In the genomic region with DNA sequence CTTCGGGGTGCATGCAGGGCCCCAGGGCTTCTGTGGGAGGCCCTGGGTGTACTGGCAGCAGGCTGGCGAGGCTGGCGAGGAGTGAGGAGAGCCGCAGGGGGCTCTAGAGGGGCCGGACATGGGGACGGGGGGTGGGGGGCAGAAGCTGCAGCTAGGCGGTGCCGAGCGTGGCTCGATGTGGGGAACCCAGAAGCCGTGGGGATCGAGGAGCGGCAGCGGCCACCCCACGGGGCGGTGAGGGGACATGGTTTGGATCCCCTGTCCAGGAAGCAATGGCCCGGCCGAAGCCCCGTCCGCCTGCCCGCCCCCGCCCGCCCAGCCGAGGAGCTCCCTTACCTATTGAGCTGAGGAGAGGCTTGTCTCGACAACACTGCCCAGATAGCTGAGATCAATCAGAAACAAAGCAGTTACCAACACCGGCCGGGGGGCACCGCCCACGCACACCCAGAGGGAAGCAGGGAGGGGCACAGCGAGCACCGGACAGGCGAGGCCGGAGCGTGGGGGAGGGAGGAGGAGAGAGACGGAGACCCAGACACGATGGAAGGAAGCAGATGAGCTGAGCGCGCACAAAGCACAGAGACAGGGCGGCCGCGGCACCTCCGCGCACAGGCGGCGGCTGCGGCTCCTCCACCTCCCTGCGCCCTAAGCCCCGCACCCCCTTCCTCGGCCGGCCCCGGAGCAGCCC, we compare ENCODE assay signal across 18 cellular contexts. TPM values are rescaled to one million over a fixed set of nuclear protein-coding genes. Genes with fewer than 3 reads are reported as not detected.
DNase-seq lines count a peak whose midpoint lies in the region; ATAC-seq and TF ChIP-seq lines count a peak whose summit lies in the region.
"Had no signal": no experiment of that assay in that cellular context is flagged by ENCODE, and none has a peak within 500 bp of the region (broad histone marks: within the 10 kb centered on the region; RNA-seq: fewer than 3 reads in every experiment).

No MANE protein-coding gene starts in this region.

- H3K4me1 ChIP-seq in iPS-18a (ENCODE audit: control insufficient read depth, low read depth, low read length) = peaks cover 4% of the 10 kb centered on the region
- H3K4me1 ChIP-seq in trophoblast cell (ENCODE audit: control insufficient read depth in 1 of 2, insufficient read depth in 2 of 2, low read length in 2 of 2) = peaks cover 0 to 2% of the 10 kb centered on the region in 2 experiments
- H3K4me1 ChIP-seq: left ventricle myocardium inferior had no signal

- peak; percentile 27 for ATAC-seq in activated CD4-positive, alpha-beta T cell treated with anti-CD3 and anti-CD28 coated beads for 36 hours
- peak; percentile 36 for ATAC-seq in WTC11

- H3K4me2 ChIP-seq in trophoblast cell (ENCODE audit: low read length) = peak overlapping the region; percentile 41

- H3K18ac ChIP-seq in trophoblast cell (ENCODE audit: low read length) = no peak overlapping the region

- no peak overlapping the region for H4K91ac ChIP-seq in trophoblast cell (ENCODE audit: low read depth, low read length)

- intact Hi-C loops in activated CD4-positive, alpha-beta T cell treated with anti-CD3 and anti-CD28 coated beads for 36 hours (cut with DNase I, micrococcal nuclease) = no loop called here

- no peaks in the 10 kb centered on the region for H3K79me2 ChIP-seq in trophoblast cell (ENCODE audit: control insufficient read depth, insufficient read depth, low read length, poor library complexity)

- H3K4me3 ChIP-seq in iPS-18a (ENCODE audit: low read length) (peak overlapping the region; percentile 51), trophoblast cell (ENCODE audit: low read depth, low read length) (no peak overlapping the region)
- H3K4me3 ChIP-seq: left ventricle myocardium inferior, thoracic aorta had no signal

- H3K9ac ChIP-seq in iPS-18a (ENCODE audit: low read length) (no peak overlapping the region), trophoblast cell (ENCODE audit: low read length) (no peak overlapping the region)

- H3K36me3 ChIP-seq in iPS-18a (ENCODE audit: control insufficient read depth, low read depth, low read length) (peaks cover 16% of the 10 kb centered on the region), trophoblast cell (ENCODE audit: control insufficient read depth in 1 of 2, insufficient read depth in 2 of 2, low read length in 2 of 2) (no peaks in the 10 kb centered on the region)

- H3K4me1 Mint-ChIP-seq in activated CD4-positive, alpha-beta T cell treated with anti-CD3 and anti-CD28 coated beads for 36 hours = peaks cover 3% of the 10 kb centered on the region
- peaks cover 4% of the 10 kb centered on the region for H3K4me1 Mint-ChIP-seq in WTC11
- H3K4me1 Mint-ChIP-seq: CD14-positive monocyte had no signal

- H3K4ac ChIP-seq in trophoblast cell (ENCODE audit: low read depth, low read length) = no peak overlapping the region

- no peak overlapping the region for H3K27ac ChIP-seq in iPS-18a (ENCODE audit: low read length)
- H3K27ac ChIP-seq in trophoblast cell (ENCODE audit: low read depth, low read length) = no peak overlapping the region
- H3K27ac ChIP-seq: left ventricle myocardium inferior, thoracic aorta had no signal

- H3K27ac Mint-ChIP-seq in activated CD4-positive, alpha-beta T cell treated with anti-CD3 and anti-CD28 coated beads for 36 hours = no peak overlapping the region
- H3K27ac Mint-ChIP-seq in WTC11 = 0 out of 2 replicates have a peak overlapping the region, but pooled peaks have one; percentile 32
- H3K27ac Mint-ChIP-seq: CD14-positive monocyte; natural killer cell treated with Interleukin-12 subunit alpha and Interleukin-12 subunit beta and Interleukin-15 and Interleukin-18, amount 100 ng/mL, for 72 hours had no signal

- no peak overlapping the region for H3K23ac ChIP-seq in trophoblast cell (ENCODE audit: low read length)

- H3K27me3 ChIP-seq in iPS-18a (ENCODE audit: control insufficient read depth, insufficient read depth, low read length) (no peaks in the 10 kb centered on the region), trophoblast cell (ENCODE audit: insufficient read depth, low read length) (no peaks in the 10 kb centered on the region)

- H3K9me3 Mint-ChIP-seq in activated CD4-positive, alpha-beta T cell treated with anti-CD3 and anti-CD28 coated beads for 36 hours (ENCODE audit: low read depth) = no peaks in the 10 kb centered on the region
- no peaks in the 10 kb centered on the region for H3K9me3 Mint-ChIP-seq in WTC11
- H3K9me3 Mint-ChIP-seq: activated CD4-positive, alpha-beta T cell treated with anti-CD3 and anti-CD28 coated beads, Interleukin-2, amount 10 ng/mL, durations not matched to agents 7 days and 5 days; natural killer cell treated with Interleukin-12 subunit alpha and Interleukin-12 subunit beta and Interleukin-15 and Interleukin-18, amount 100 ng/mL, for 72 hours had no signal

- peak; percentile 26 for DNase-seq in activated CD4-positive, alpha-beta T cell treated with anti-CD3 and anti-CD28 coated beads for 36 hours
- no peak for DNase-seq in activated CD4-positive, alpha-beta T cell treated with anti-CD3 and anti-CD28 coated beads for 4 hours
- DNase-seq in WTC11 (ENCODE audit: low spot score) = peak; percentile 42
- no peak for DNase-seq in trophoblast cell
- no peak for DNase-seq in NCI-H82 treated with DMSO at 0.1 percent for 48 hours (lab: John Stamatoyannopoulos, UW; ENCODE audit: unreplicated experiment)
- DNase-seq in dedifferentiated amniotic fluid mesenchymal stem cell (ENCODE audit: extremely low spot score) = no peak
- DNase-seq in nucleus accumbens (lab: John Stamatoyannopoulos, UW) = no peak
- DNase-seq: 8988T; activated CD4-positive, alpha-beta T cell treated with anti-CD3 and anti-CD28 coated beads, Interleukin-2, amount 10 ng/mL, durations not matched to agents 7 days and 5 days; amniotic stem cell; erythroblast; left ventricle myocardium inferior; NCI-H1930; NCI-H510A treated with DMSO at 0.1 percent for 48 hours had no signal

- TF ChIP-seq CTCF in WTC11 (IDR thresholded peaks at IDR 0.05) = no peak

- H2BK120ac ChIP-seq in trophoblast cell (ENCODE audit: insufficient read depth, low read length, poor library complexity) = no peak overlapping the region

- H3K9me3 ChIP-seq in iPS-18a (ENCODE audit: control insufficient read depth, low read depth, low read length) (no peaks in the 10 kb centered on the region), trophoblast cell (ENCODE audit: insufficient read depth, low read depth, low read length) (no peaks in the 10 kb centered on the region)
- H3K9me3 ChIP-seq: left ventricle myocardium inferior, thoracic aorta had no signal

- no peaks in the 10 kb centered on the region for H3K79me1 ChIP-seq in trophoblast cell (ENCODE audit: low read length)

- H4K8ac ChIP-seq in trophoblast cell (ENCODE audit: low read depth, low read length) = no peak overlapping the region

- CTCF ChIA-PET in activated CD4-positive, alpha-beta T cell treated with anti-CD3 and anti-CD28 coated beads for 36 hours (lab: Charles Lee) = interaction anchor here (0.6 to 2.9 kb wide), 3 partner anchors 9 to 133 kb away, joined by 3 to 8 read pairs (median 5); no protein-coding TSS in a partner anchor
- CTCF ChIA-PET in WTC11 (lab: Charles Lee) = interaction anchor here (0.8 to 3.7 kb wide), 7 partner anchors 10 to 344 kb away, joined by 3 to 30 read pairs (median 3); no protein-coding TSS in a partner anchor

- no peak overlapping the region for H3K4me3 Mint-ChIP-seq in activated CD4-positive, alpha-beta T cell treated with anti-CD3 and anti-CD28 coated beads for 36 hours
- H3K4me3 Mint-ChIP-seq in WTC11 = peak overlapping the region; percentile 44; the same call in 1 of the 2 replicates
- H3K4me3 Mint-ChIP-seq: CD14-positive monocyte; natural killer cell treated with Interleukin-12 subunit alpha and Interleukin-12 subunit beta and Interleukin-15 and Interleukin-18, amount 100 ng/mL, for 72 hours had no signal

- H2AK5ac ChIP-seq in trophoblast cell (ENCODE audit: low read length) = no peak overlapping the region

- H2BK5ac ChIP-seq in trophoblast cell (ENCODE audit: low read depth, low read length, poor library complexity) = no peak overlapping the region

- H3K14ac ChIP-seq in trophoblast cell (ENCODE audit: low read length) = no peak overlapping the region

- H2BK12ac ChIP-seq in trophoblast cell (ENCODE audit: low read length) = no peak overlapping the region

- POLR2A ChIA-PET in activated CD4-positive, alpha-beta T cell treated with anti-CD3 and anti-CD28 coated beads for 36 hours (lab: Charles Lee) = no interaction called here
- POLR2A ChIA-PET in WTC11 (lab: Charles Lee) = no interaction called here

- H3K36me3 Mint-ChIP-seq in activated CD4-positive, alpha-beta T cell treated with anti-CD3 and anti-CD28 coated beads for 36 hours (ENCODE audit: low read depth) = peaks cover 44% of the 10 kb centered on the region
- H3K36me3 Mint-ChIP-seq in WTC11 = peaks cover 27% of the 10 kb centered on the region
- H3K36me3 Mint-ChIP-seq: CD14-positive monocyte; natural killer cell treated with Interleukin-12 subunit alpha and Interleukin-12 subunit beta and Interleukin-15 and Interleukin-18, amount 100 ng/mL, for 72 hours had no signal

- no peak overlapping the region for H2AFZ ChIP-seq in trophoblast cell (ENCODE audit: insufficient read depth, low read length, poor library complexity)

- H3K27me3 Mint-ChIP-seq in activated CD4-positive, alpha-beta T cell treated with anti-CD3 and anti-CD28 coated beads for 36 hours = no peaks in the 10 kb centered on the region
- no peaks in the 10 kb centered on the region for H3K27me3 Mint-ChIP-seq in WTC11 (ENCODE audit: low read depth)
- H3K27me3 Mint-ChIP-seq: activated CD4-positive, alpha-beta T cell treated with anti-CD3 and anti-CD28 coated beads, Interleukin-2, amount 10 ng/mL, durations not matched to agents 7 days and 5 days had no signal

- no peak overlapping the region for H4K12ac ChIP-seq in trophoblast cell (ENCODE audit: low read depth, low read length)

- WGBS in trophoblast cell (ENCODE audit: extremely low coverage, insufficient coverage, insufficient read length) = no CpG with 5 or more reads among the region's 51 CpGs

RNA-seq across cellular contexts. Expression of a gene that starts 38.7 kb away (rescaled TPM):
- 10 to 100 TPM; 79.0 to 84.2 TPM for total RNA-seq in activated CD4-positive, alpha-beta T cell treated with anti-CD3 and anti-CD28 coated beads for 36 hours
- total RNA-seq in WTC11 (2021) = 52.7 to 57.1 TPM (median 55.2 TPM) in 3 replicates
- polyA plus RNA-seq in trophoblast cell (2013) = 0.40 and 0.77 TPM in 2 replicates
- polyA plus RNA-seq: CD14-positive monocyte had no signal

Comparison
In these comparisons a context has a peak if more than half of its experiments do, and no peak if none do; other contexts are left out.
1. DNase-seq: peak in activated CD4-positive, alpha-beta T cell treated with anti-CD3 and anti-CD28 coated beads for 36 hours (single experiment) and WTC11 (single experiment); none in activated CD4-positive, alpha-beta T cell treated with anti-CD3 and anti-CD28 coated beads for 4 hours (0 of 2), trophoblast cell (0 of 2), NCI-H82 treated with DMSO at 0.1 percent for 48 hours (single experiment), dedifferentiated amniotic fluid mesenchymal stem cell (single experiment) and nucleus accumbens (0 of 56).